22 cellular contexts compared by ENCODE assay signal in genomic region chr12:116524311-116524710, GRCh38. TPM values are rescaled to one million over a fixed set of nuclear protein-coding genes. Genes with fewer than 3 reads are reported as not detected.
"Had no signal": no experiment of that assay in that cellular context is flagged by ENCODE, and none has a peak within 500 bp of the region (broad histone marks: within the 10 kb centered on the region; RNA-seq: fewer than 3 reads in every experiment).

No MANE protein-coding gene starts in this region.

- H3K4me3 Mint-ChIP-seq: activated CD4-positive, alpha-beta memory T cell treated with anti-CD3 and anti-CD28 coated beads for 36 hours; activated naive CD4-positive, alpha-beta T cell treated with anti-CD3 and anti-CD28 coated beads for 36 hours; activated T-cell treated with anti-CD3 and anti-CD28 coated beads, Interleukin-2, amount 50 U/mL, for 72 hours; dendritic cell treated with granulocyte-macrophage colony-stimulating factor and Interleukin-4, amounts not matched to agents 40 ng/mL and 50 ng/mL, for 4 days; neural crest cell; stimulated activated memory B cell treated with anti-CD40 and anti-IgM and Interleukin-4, amounts not matched to agents 10 μg/mL and 1 μg/mL and 100 μg/mL, for 72 hours; T-helper 17 cell had no signal

- H3K9me3 Mint-ChIP-seq: activated CD4-positive, alpha-beta memory T cell treated with anti-CD3 and anti-CD28 coated beads for 36 hours; activated naive CD4-positive, alpha-beta T cell treated with anti-CD3 and anti-CD28 coated beads for 36 hours; activated T-cell treated with anti-CD3 and anti-CD28 coated beads, Interleukin-2, amount 50 U/mL, for 72 hours; neural crest cell; stimulated activated memory B cell treated with anti-CD40 and anti-IgM and Interleukin-4, amounts not matched to agents 10 μg/mL and 1 μg/mL and 100 μg/mL, for 72 hours had no signal

- H3K36me3 Mint-ChIP-seq: activated CD4-positive, alpha-beta memory T cell treated with anti-CD3 and anti-CD28 coated beads for 36 hours; stimulated activated memory B cell treated with anti-CD40 and anti-IgM and Interleukin-4, amounts not matched to agents 10 μg/mL and 1 μg/mL and 100 μg/mL, for 72 hours had no signal

- H3K4me3 ChIP-seq: body of pancreas, transverse colon had no signal

- H3K36me3 ChIP-seq: transverse colon had no signal

- FAIRE-seq: endometrium, small intestine, urothelium cell line had no signal

- DNase-seq: activated CD4-positive, alpha-beta memory T cell treated with anti-CD3 and anti-CD28 coated beads for 36 hours; activated CD4-positive, alpha-beta T cell treated with anti-CD3 and anti-CD28 coated beads for 4 hours; activated CD4-positive, CD25-positive, alpha-beta regulatory T cell; activated effector memory CD4-positive, alpha-beta T cell treated with Interleukin-2 at 50 U/mL for 16 hours; activated naive CD4-positive, alpha-beta T cell treated with anti-CD3 and anti-CD28 coated beads for 36 hours; activated T-cell treated with anti-CD3 and anti-CD28 coated beads, Interleukin-2, amount 50 U/mL, for 72 hours; body of pancreas; effector CD4-positive, alpha-beta T cell; erythroblast; foreskin melanocyte; glutamatergic neuron; hippocampal formation; left ventricle myocardium superior; small intestine; stimulated activated CD4-positive, alpha-beta T cell treated with anti-CD3 and anti-CD28 coated beads, Interleukin-15, amount 100 ng/mL, for 24 hours; T-helper 17 cell; transverse colon had no signal

- ATAC-seq: activated T-cell treated with anti-CD3 and anti-CD28 coated beads, Interleukin-2, amount 50 U/mL, for 72 hours; body of pancreas; left ventricle myocardium superior; stimulated activated memory B cell treated with anti-CD40 and anti-IgM and Interleukin-4, amounts not matched to agents 10 μg/mL and 1 μg/mL and 100 μg/mL, for 72 hours; T-helper 17 cell had no signal

- H3K9me3 ChIP-seq: body of pancreas, transverse colon had no signal

- H3K27me3 ChIP-seq: body of pancreas, transverse colon had no signal

- H3K27me3 Mint-ChIP-seq: stimulated activated memory B cell treated with anti-CD40 and anti-IgM and Interleukin-4, amounts not matched to agents 10 μg/mL and 1 μg/mL and 100 μg/mL, for 72 hours had no signal

- H3K27ac Mint-ChIP-seq: activated CD4-positive, alpha-beta memory T cell treated with anti-CD3 and anti-CD28 coated beads for 36 hours; activated naive CD4-positive, alpha-beta T cell treated with anti-CD3 and anti-CD28 coated beads for 36 hours; activated T-cell treated with anti-CD3 and anti-CD28 coated beads, Interleukin-2, amount 50 U/mL, for 72 hours; dendritic cell treated with granulocyte-macrophage colony-stimulating factor and Interleukin-4, amounts not matched to agents 40 ng/mL and 50 ng/mL, for 4 days; T-helper 17 cell had no signal

RNA-seq across cellular contexts. Expression of gene MAP1LC3B2, which starts 34.9 kb away (rescaled TPM):
- total RNA-seq: body of pancreas had no signal
